In genomic region chr20:20593447-20594170, GRCh38 we compare ENCODE assay signal across 8 cellular contexts.
A peak's percentile ranks its signal among the peaks of the same experiment; 100 is the strongest.
DNase-seq lines count a peak whose midpoint lies in the region; ATAC-seq, FAIRE-seq and TF ChIP-seq lines count a peak whose summit lies in the region.

No MANE protein-coding gene starts in this region.

- WGBS in GM23248 (ENCODE audit: low coverage in 1 of 2, low lambda C conversion rate in 2 of 2, missing lambda C conversion rate in 2 of 2), 2 experiments, result 29 to 31% methylated on average over 9 of the region's 9 CpGs
- 52% methylated on average over 9 of the region's 9 CpGs for WGBS in GM12878 (ENCODE audit: insufficient coverage, insufficient replicate concordance, low lambda C conversion rate, missing lambda C conversion rate)

- TF ChIP-seq EP300 in GM12878 (IDR thresholded peaks at IDR 0.05; ENCODE audit: borderline replicate concordance in 1 of 2, control insufficient read depth in 1 of 2, low read depth in 2 of 2, low read length in 2 of 2), result no peak

- peaks cover 3% of the 10 kb centered on the region; the same call in 1 of the 2 replicates for H3F3A ChIP-seq in GM23248 (ENCODE audit: insufficient read depth)

- H3K27ac ChIP-seq in GM23248 (no peak overlapping the region), GM12878 (ENCODE audit: control insufficient read depth, insufficient read depth) (no peak overlapping the region)

- H3K4me1 ChIP-seq in GM23248 (ENCODE audit: insufficient read depth) (peaks cover 10% of the 10 kb centered on the region; the same call in 1 of the 2 replicates), GM12878 (ENCODE audit: control insufficient read depth, insufficient read depth, low read length) (no peaks in the 10 kb centered on the region)

- CTCF ChIA-PET in GM12878 (lab: Yijun Ruan, JAX), result interaction anchor here (0.7 to 4.9 kb wide), 48 partner anchors 8 to 578 kb away, joined by 3 to 56 read pairs (median 4); partner anchors contain the start of gene RALGAPA2

- H3K4me3 ChIP-seq in GM23248, result peak overlapping the region; percentile 56; the same call in 1 of the 2 replicates
- H3K4me3 ChIP-seq in GM12878, result no peak overlapping the region

- H3K4me2 ChIP-seq in GM23248 (ENCODE audit: unreplicated experiment) (peak overlapping the region; percentile 26), GM12878 (ENCODE audit: control insufficient read depth, insufficient read depth) (no peak overlapping the region)

- FAIRE-seq in GM12878 (lab: Jason Lieb, UNC), result peak; percentile 66

- no peaks in the 10 kb centered on the region for H4K20me1 ChIP-seq in GM23248 (ENCODE audit: insufficient read depth)
- no peaks in the 10 kb centered on the region for H4K20me1 ChIP-seq in GM12878 (ENCODE audit: control insufficient read depth, insufficient read depth)

- POLR2A ChIA-PET in GM12878 (lab: Charles Lee), result interaction anchor here (1.1 kb wide), 1 partner anchor 17 kb away, joined by 3 read pairs; no protein-coding TSS in a partner anchor

- peak; percentile 43 for TF ChIP-seq RAD21 in GM12878 (IDR thresholded peaks at IDR 0.05; ENCODE audit: insufficient read depth, low read depth, low read length)

- no peaks in the 10 kb centered on the region for H3K27me3 Mint-ChIP-seq in mesothelial cell of epicardium (ENCODE audit: low read depth)

- no peaks in the 10 kb centered on the region for H3K9me3 ChIP-seq in GM23248 (ENCODE audit: low read depth)
- H3K9me3 ChIP-seq in GM12878 (replicated peaks; ENCODE audit: control insufficient read depth, insufficient read depth, low read length), result no peaks in the 10 kb centered on the region

- H3K36me3 ChIP-seq in GM23248 (ENCODE audit: low read depth) (no peaks in the 10 kb centered on the region), GM12878 (ENCODE audit: control insufficient read depth in 2 of 2, insufficient read depth in 2 of 2, low read length in 1 of 2) (peaks cover 0 to 10% of the 10 kb centered on the region in 2 experiments; a peak in 1 of 4 replicates)

- no peaks in the 10 kb centered on the region for H3K4me1 Mint-ChIP-seq in mesothelial cell of epicardium

- in situ Hi-C loops in GM23248 (cut with MboI) (no loop called here), GM12878 (cut with MboI) (loop anchor here (10.0 kb wide), 1 partner anchor 519 kb away; no protein-coding TSS in a partner anchor)

- H3K27me3 ChIP-seq in GM23248 (replicated peaks; ENCODE audit: insufficient read depth) (no peaks in the 10 kb centered on the region), GM12878 (replicated peaks in 1 of 2; ENCODE audit: control insufficient read depth in 2 of 2, insufficient read depth in 2 of 2, low read length in 1 of 2) (no peaks in the 10 kb centered on the region)

- no peak overlapping the region for H3K4me3 Mint-ChIP-seq in mesothelial cell of epicardium

- H3K36me3 Mint-ChIP-seq in mesothelial cell of epicardium, result peaks cover 9% of the 10 kb centered on the region

- intact Hi-C loops in GM12878 (cut with micrococcal nuclease; ENCODE audit: unreplicated experiment), result loop anchor here (10.0 kb wide), 1 partner anchor 509 kb away; no protein-coding TSS in a partner anchor

- H3K9me2 ChIP-seq in GM23248 (ENCODE audit: insufficient read depth), result no peaks in the 10 kb centered on the region

- H3K9ac ChIP-seq in GM23248 (no peak overlapping the region), GM12878 (ENCODE audit: control insufficient read depth, insufficient read depth, low read length) (no peak overlapping the region)

- H3K9me3 Mint-ChIP-seq in mesothelial cell of epicardium, result no peaks in the 10 kb centered on the region

- no peak overlapping the region for H3K27ac Mint-ChIP-seq in mesothelial cell of epicardium

- DNase-seq in COR-L47 (lab: John Stamatoyannopoulos, UW), result peak; percentile 74
- DNase-seq in GM23248, result peak; percentile 81
- peak; percentile 18 for DNase-seq in NCI-H345 treated with DMSO at 0.1 percent for 48 hours (lab: John Stamatoyannopoulos, UW; ENCODE audit: unreplicated experiment)
- no peak for DNase-seq in GM12878 (ENCODE audit: low read depth, low spot score)
- DNase-seq in iPS-NIHi11 (ENCODE audit: low spot score), result peak; percentile 79
- DNase-seq in superior temporal gyrus (ENCODE audit: extremely low spot score), result peak; percentile 81
- no peak for DNase-seq in mesothelial cell of epicardium (ENCODE audit: low spot score in 2 of 2, unreplicated experiment in 2 of 2)
- DNase-seq in activated gamma-delta T cell (lab: John Stamatoyannopoulos, UW), result no peak

- SMC1A ChIA-PET in GM12878 (lab: Charles Lee; ENCODE audit: uncharacterized antibody, unreplicated experiment), result interaction anchor here (0.5 to 2.8 kb wide), 28 partner anchors 8 to 510 kb away, joined by 3 to 10 read pairs (median 4); no protein-coding TSS in a partner anchor

- RAD21 ChIA-PET in GM12878 (lab: Charles Lee; ENCODE audit: unreplicated experiment), result interaction anchor here (0.7 to 3.3 kb wide), 16 partner anchors 11 to 511 kb away, joined by 3 to 17 read pairs (median 4); no protein-coding TSS in a partner anchor

- TF ChIP-seq CTCF in GM12878 (IDR thresholded peaks at IDR 0.05 in 2 of 3, conservative IDR thresholded peaks at IDR 0.05 in 1 of 3; ENCODE audit: control insufficient read depth in 2 of 3, extremely low read depth in 1 of 3, insufficient read depth in 1 of 3, low read depth in 3 of 3, low read length in 3 of 3) (peak; percentile 47 to 63 (median 52); a peak in 5 of 6 replicates), mesothelial cell of epicardium (IDR thresholded peaks at IDR 0.05; ENCODE audit: unreplicated experiment) (no peak)

- peak; percentile 93 for ATAC-seq in GM12878

- no TSS peak for BruUV-seq in GM12878 (replicated peaks; lab: Mats Ljungman, UMichigan)

- no peaks in the 10 kb centered on the region for H3K79me2 ChIP-seq in GM23248 (ENCODE audit: insufficient read depth)
- no peaks in the 10 kb centered on the region for H3K79me2 ChIP-seq in GM12878 (ENCODE audit: control insufficient read depth, insufficient read depth, low read length)

- TF ChIP-seq POLR2A in GM12878 (IDR thresholded peaks at IDR 0.05; ENCODE audit: low read depth, low read length), result no peak

- H2AFZ ChIP-seq in GM23248 (peak overlapping the region; percentile 49), GM12878 (ENCODE audit: control insufficient read depth, low read depth, low read length) (no peak overlapping the region)

TF ChIP-seq in GM12878, 131 proteins besides CTCF, POLR2A, EP300 and RAD21 (continues in another document):
- TF ChIP-seq, protein P1, sequence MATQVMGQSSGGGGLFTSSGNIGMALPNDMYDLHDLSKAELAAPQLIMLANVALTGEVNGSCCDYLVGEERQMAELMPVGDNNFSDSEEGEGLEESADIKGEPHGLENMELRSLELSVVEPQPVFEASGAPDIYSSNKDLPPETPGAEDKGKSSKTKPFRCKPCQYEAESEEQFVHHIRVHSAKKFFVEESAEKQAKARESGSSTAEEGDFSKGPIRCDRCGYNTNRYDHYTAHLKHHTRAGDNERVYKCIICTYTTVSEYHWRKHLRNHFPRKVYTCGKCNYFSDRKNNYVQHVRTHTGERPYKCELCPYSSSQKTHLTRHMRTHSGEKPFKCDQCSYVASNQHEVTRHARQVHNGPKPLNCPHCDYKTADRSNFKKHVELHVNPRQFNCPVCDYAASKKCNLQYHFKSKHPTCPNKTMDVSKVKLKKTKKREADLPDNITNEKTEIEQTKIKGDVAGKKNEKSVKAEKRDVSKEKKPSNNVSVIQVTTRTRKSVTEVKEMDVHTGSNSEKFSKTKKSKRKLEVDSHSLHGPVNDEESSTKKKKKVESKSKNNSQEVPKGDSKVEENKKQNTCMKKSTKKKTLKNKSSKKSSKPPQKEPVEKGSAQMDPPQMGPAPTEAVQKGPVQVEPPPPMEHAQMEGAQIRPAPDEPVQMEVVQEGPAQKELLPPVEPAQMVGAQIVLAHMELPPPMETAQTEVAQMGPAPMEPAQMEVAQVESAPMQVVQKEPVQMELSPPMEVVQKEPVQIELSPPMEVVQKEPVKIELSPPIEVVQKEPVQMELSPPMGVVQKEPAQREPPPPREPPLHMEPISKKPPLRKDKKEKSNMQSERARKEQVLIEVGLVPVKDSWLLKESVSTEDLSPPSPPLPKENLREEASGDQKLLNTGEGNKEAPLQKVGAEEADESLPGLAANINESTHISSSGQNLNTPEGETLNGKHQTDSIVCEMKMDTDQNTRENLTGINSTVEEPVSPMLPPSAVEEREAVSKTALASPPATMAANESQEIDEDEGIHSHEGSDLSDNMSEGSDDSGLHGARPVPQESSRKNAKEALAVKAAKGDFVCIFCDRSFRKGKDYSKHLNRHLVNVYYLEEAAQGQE (IDR thresholded peaks at IDR 0.05; ENCODE audit: low read depth, low read length), result no peak
- TF ChIP-seq SREBF1 (IDR thresholded peaks at IDR 0.05; ENCODE audit: low read length), result no peak
- TF ChIP-seq YY1 (IDR thresholded peaks at IDR 0.05; ENCODE audit: low read depth, low read length), result 0 out of 2 replicates have a peak, but pooled peaks have one; percentile 28
- no peak for TF ChIP-seq CHD2 (IDR thresholded peaks at IDR 0.05; ENCODE audit: borderline replicate concordance, low read depth, low read length)
- TF ChIP-seq EZH2 (IDR thresholded peaks at IDR 0.05; ENCODE audit: borderline replicate concordance, control insufficient read depth, low read depth, low read length), result no peak
- TF ChIP-seq NR2F1 (conservative IDR thresholded peaks at IDR 0.05), result no peak
- no peak for TF ChIP-seq CREB1 (IDR thresholded peaks at IDR 0.05; ENCODE audit: low read depth)
- TF ChIP-seq SMC3 (IDR thresholded peaks at IDR 0.05; ENCODE audit: borderline replicate concordance, low read length), result peak; percentile 34; the same call in 1 of the 2 replicates
- no peak for TF ChIP-seq CHD4 (IDR thresholded peaks at IDR 0.05)

Comparison
In these comparisons a context has a peak if more than half of its experiments do, and no peak if none do; other contexts are left out.
1. DNase-seq: peak in COR-L47 (single experiment), GM23248 (single experiment), NCI-H345 treated with DMSO at 0.1 percent for 48 hours (single experiment), iPS-NIHi11 (single experiment) and superior temporal gyrus (single experiment); none in GM12878 (single experiment), mesothelial cell of epicardium (0 of 2) and activated gamma-delta T cell (single experiment).